Comparison of ENCODE assay signal across 15 cellular contexts in genomic region chrX:150508018-150508417, GRCh38.
DNase-seq lines count a peak whose midpoint lies in the region; ATAC-seq and TF ChIP-seq lines count a peak whose summit lies in the region.
"Had no signal": no experiment of that assay in that cellular context is flagged by ENCODE, and none has a peak within 500 bp of the region (broad histone marks: within the 10 kb centered on the region; RNA-seq: fewer than 3 reads in every experiment).

No MANE protein-coding gene starts in this region.

- H3K4me3 Mint-ChIP-seq in stimulated activated memory B cell treated with anti-CD40 and anti-IgM and Interleukin-4, amounts not matched to agents 10 μg/mL and 1 μg/mL and 100 μg/mL, for 72 hours: no peak overlapping the region
- no peak overlapping the region for H3K4me3 Mint-ChIP-seq in naive thymus-derived CD8-positive, alpha-beta T cell
- no peak overlapping the region for H3K4me3 Mint-ChIP-seq in activated T-cell treated with anti-CD3 and anti-CD28 coated beads, Interleukin-2, amount 50 U/mL, for 24 hours
- H3K4me3 Mint-ChIP-seq: T-helper 17 cell had no signal

- H3K4me3 ChIP-seq in left lung (no peak overlapping the region), skeletal muscle tissue (ENCODE audit: low read length in 3 of 3) (peak overlapping the region in 2 of 3 donors; percentile 9 to 13)

- H3K36me3 ChIP-seq in left lung (no peaks in the 10 kb centered on the region), skeletal muscle tissue (ENCODE audit: control insufficient read depth in 3 of 3, insufficient read depth in 3 of 3, low read length in 3 of 3) (no peaks in the 10 kb centered on the region)

- H3K4me1 ChIP-seq in left lung: no peaks in the 10 kb centered on the region
- H3K4me1 ChIP-seq in skeletal muscle tissue (ENCODE audit: control insufficient read depth in 3 of 3, insufficient read depth in 3 of 3, low read length in 3 of 3): peaks cover 25 to 48% (median 43%) of the 10 kb centered on the region in 3 donors
- H3K4me1 ChIP-seq: foreskin keratinocyte had no signal

- no peaks in the 10 kb centered on the region for H3K9me3 Mint-ChIP-seq in stimulated activated memory B cell treated with anti-CD40 and anti-IgM and Interleukin-4, amounts not matched to agents 10 μg/mL and 1 μg/mL and 100 μg/mL, for 72 hours
- H3K9me3 Mint-ChIP-seq in naive thymus-derived CD8-positive, alpha-beta T cell: no peaks in the 10 kb centered on the region
- H3K9me3 Mint-ChIP-seq in activated T-cell treated with anti-CD3 and anti-CD28 coated beads, Interleukin-2, amount 50 U/mL, for 24 hours: no peaks in the 10 kb centered on the region

- intact Hi-C loops in left lung (cut with DNase I): no loop called here

- H3K27me3 ChIP-seq in left lung: no peaks in the 10 kb centered on the region
- no peaks in the 10 kb centered on the region for H3K27me3 ChIP-seq in skeletal muscle tissue (ENCODE audit: control insufficient read depth in 3 of 3, insufficient read depth in 3 of 3, low read length in 3 of 3)
- H3K27me3 ChIP-seq: foreskin keratinocyte had no signal

- no peaks in the 10 kb centered on the region for H3K27me3 Mint-ChIP-seq in stimulated activated memory B cell treated with anti-CD40 and anti-IgM and Interleukin-4, amounts not matched to agents 10 μg/mL and 1 μg/mL and 100 μg/mL, for 72 hours
- H3K27me3 Mint-ChIP-seq in naive thymus-derived CD8-positive, alpha-beta T cell: no peaks in the 10 kb centered on the region
- H3K27me3 Mint-ChIP-seq in activated T-cell treated with anti-CD3 and anti-CD28 coated beads, Interleukin-2, amount 50 U/mL, for 24 hours: peaks cover 28% of the 10 kb centered on the region
- H3K27me3 Mint-ChIP-seq: T-helper 17 cell had no signal

- peak overlapping the region in 1 of 3 donors; percentile 33 for H3K9ac ChIP-seq in skeletal muscle tissue (ENCODE audit: low read depth in 1 of 3, low read length in 3 of 3)

- no peak overlapping the region for H3K27ac Mint-ChIP-seq in stimulated activated memory B cell treated with anti-CD40 and anti-IgM and Interleukin-4, amounts not matched to agents 10 μg/mL and 1 μg/mL and 100 μg/mL, for 72 hours
- H3K27ac Mint-ChIP-seq in naive thymus-derived CD8-positive, alpha-beta T cell: no peak overlapping the region
- no peak overlapping the region for H3K27ac Mint-ChIP-seq in activated T-cell treated with anti-CD3 and anti-CD28 coated beads, Interleukin-2, amount 50 U/mL, for 24 hours
- H3K27ac Mint-ChIP-seq: T-helper 17 cell had no signal

- peak; percentile 30 for DNase-seq in G401 (ENCODE audit: low spot score)
- DNase-seq in left lung: no peak
- no peak for DNase-seq in naive thymus-derived CD8-positive, alpha-beta T cell
- DNase-seq in DMS79 (lab: John Stamatoyannopoulos, UW): no peak
- no peak for DNase-seq in activated T-cell treated with anti-CD3 and anti-CD28 coated beads, Interleukin-2, amount 50 U/mL, for 24 hours
- DNase-seq: activated CD4-positive, alpha-beta T cell treated with anti-CD3 and anti-CD28 coated beads, Interleukin-2, amount 50 U/mL, for 48 hours; activated gamma-delta T cell; foreskin keratinocyte; Karpas-422; NCI-H2081 treated with DMSO at 0.1 percent for 48 hours; OCI-M1; T-helper 17 cell had no signal

- POLR2A ChIA-PET in naive thymus-derived CD8-positive, alpha-beta T cell (lab: Charles Lee): no interaction called here

- ATAC-seq in left lung: no peak
- ATAC-seq in stimulated activated memory B cell treated with anti-CD40 and anti-IgM and Interleukin-4, amounts not matched to agents 10 μg/mL and 1 μg/mL and 100 μg/mL, for 72 hours: no peak
- no peak for ATAC-seq in naive thymus-derived CD8-positive, alpha-beta T cell
- ATAC-seq: foreskin keratinocyte, T-helper 17 cell had no signal

- in situ Hi-C loops in G401 (cut with HindIII; ENCODE audit: low sequenced_read_pairs): no loop called here

- TF ChIP-seq CTCF in left lung (IDR thresholded peaks at IDR 0.05): no peak

- H3K4me1 Mint-ChIP-seq in stimulated activated memory B cell treated with anti-CD40 and anti-IgM and Interleukin-4, amounts not matched to agents 10 μg/mL and 1 μg/mL and 100 μg/mL, for 72 hours: no peaks in the 10 kb centered on the region
- H3K4me1 Mint-ChIP-seq in naive thymus-derived CD8-positive, alpha-beta T cell: no peaks in the 10 kb centered on the region
- H3K4me1 Mint-ChIP-seq in activated T-cell treated with anti-CD3 and anti-CD28 coated beads, Interleukin-2, amount 50 U/mL, for 24 hours (ENCODE audit: low read depth): no peaks in the 10 kb centered on the region
- H3K4me1 Mint-ChIP-seq: T-helper 17 cell had no signal

- no peaks in the 10 kb centered on the region for H3K36me3 Mint-ChIP-seq in stimulated activated memory B cell treated with anti-CD40 and anti-IgM and Interleukin-4, amounts not matched to agents 10 μg/mL and 1 μg/mL and 100 μg/mL, for 72 hours
- no peaks in the 10 kb centered on the region for H3K36me3 Mint-ChIP-seq in naive thymus-derived CD8-positive, alpha-beta T cell
- no peaks in the 10 kb centered on the region for H3K36me3 Mint-ChIP-seq in activated T-cell treated with anti-CD3 and anti-CD28 coated beads, Interleukin-2, amount 50 U/mL, for 24 hours (ENCODE audit: low read depth)

- H3K27ac ChIP-seq in cingulate gyrus (ENCODE audit: low read depth, low read length) (peak overlapping the region; percentile 60), left lung (peak overlapping the region; percentile 60 to 72), skeletal muscle tissue (ENCODE audit: low read depth, low read length) (no peak overlapping the region)
- H3K27ac ChIP-seq: foreskin keratinocyte had no signal

- H3K9me3 ChIP-seq in left lung (no peaks in the 10 kb centered on the region), skeletal muscle tissue (ENCODE audit: control insufficient read depth in 3 of 3, low read length in 3 of 3) (no peaks in the 10 kb centered on the region)

Comparison
In these comparisons a context has a peak if more than half of its experiments do, and no peak if none do; other contexts are left out.
1. H3K4me3 ChIP-seq: peak in skeletal muscle tissue (2 of 3); none in left lung (0 of 2).